In the genomic region with DNA sequence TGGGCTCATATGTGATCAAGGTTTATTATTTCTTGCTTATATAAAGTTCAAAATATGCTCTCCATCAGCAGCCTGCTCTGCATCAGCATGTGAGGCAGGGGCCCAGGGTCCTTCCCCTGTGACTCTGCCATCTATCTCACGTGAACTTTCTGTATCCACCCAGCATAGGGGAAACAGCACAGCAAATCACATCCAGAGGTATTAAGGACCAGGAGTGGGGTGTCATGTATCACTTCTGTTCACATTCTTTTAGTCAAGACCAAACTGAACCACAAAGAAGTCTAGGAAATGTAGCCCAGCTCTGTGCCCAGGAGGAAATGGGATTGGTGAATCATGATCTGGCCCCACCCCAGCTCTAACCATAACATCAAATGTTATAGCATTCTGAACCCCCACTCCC, we compare ENCODE assay signal across 21 cellular contexts.
"Had no signal": no experiment of that assay in that cellular context is flagged by ENCODE, and none has a peak within 500 bp of the region (broad histone marks: within the 10 kb centered on the region; RNA-seq: fewer than 3 reads in every experiment).

No MANE protein-coding gene starts in this region.

- DNase-seq: Karpas-422, KG1, MM.1S, NCI-H1092 treated with DMSO at 0.1 percent for 48 hours, NCI-H1436, NCI-H187, NCI-H2029, NCI-H2081 treated with DMSO at 0.1 percent for 48 hours, NCI-H2171, NCI-H226, NCI-H446, NCI-H510A, NCI-H524 treated with DMSO at 0.1 percent for 48 hours, NCI-H69, NCI-H774, Right ventricle myocardium superior, RPMI8226, SIG-M5 had no signal

- H3K27ac ChIP-seq: HL-60, SJSA1, SK-N-MC had no signal

- H3K27me3 ChIP-seq: SJSA1 had no signal

- H3K9me3 ChIP-seq: SJSA1 had no signal

- H3K36me3 ChIP-seq: SJSA1 had no signal

- H3K4me3 ChIP-seq: SJSA1, SK-N-MC had no signal
